Comparison of ENCODE assay signal across 17 cellular contexts in genomic region chr2:238299803-238300202, GRCh38. TPM values are rescaled to one million over a fixed set of nuclear protein-coding genes. Genes with fewer than 3 reads are reported as not detected.
DNase-seq lines count a peak whose midpoint lies in the region; ATAC-seq, FAIRE-seq and TF ChIP-seq lines count a peak whose summit lies in the region.
"Had no signal": no experiment of that assay in that cellular context is flagged by ENCODE, and none has a peak within 500 bp of the region (broad histone marks: within the 10 kb centered on the region; RNA-seq: fewer than 3 reads in every experiment).

No MANE protein-coding gene starts in this region.

- 0 out of 2 replicates have a peak, but pooled peaks have one; percentile 8 for TF ChIP-seq CTCF in 22Rv1 (IDR thresholded peaks at IDR 0.05)

- DNase-seq in NCI-H446 treated with DMSO at 0.1 percent for 48 hours (lab: John Stamatoyannopoulos, UW) (peak; percentile 15), posterior vena cava (ENCODE audit: low spot score) (peak; percentile 31), NCI-H1694 treated with DMSO at 0.1 percent for 48 hours (lab: John Stamatoyannopoulos, UW) (no peak), SHP77 treated with DMSO at 0.1 percent for 48 hours (lab: John Stamatoyannopoulos, UW) (no peak), HK-2 (ENCODE audit: unreplicated experiment) (no peak)
- DNase-seq: activated CD4-positive, alpha-beta T cell treated with anti-CD3 and anti-CD28 coated beads for 1 hour; activated CD8-positive, alpha-beta memory T cell treated with anti-CD3 and anti-CD28 coated beads, Interleukin-2, amount 50 U/mL, for 48 hours; CD4-positive, CD25-positive, alpha-beta regulatory T cell; esophagus squamous epithelium; heart left ventricle; NCI-H1048; NCI-H2171 treated with DMSO at 0.1 percent for 48 hours; T-helper 17 cell had no signal

- no peak for ATAC-seq in HG02678 (IDR thresholded peaks at IDR 0.05; ENCODE audit: unreplicated experiment)
- ATAC-seq: heart left ventricle, T-helper 17 cell had no signal

- FAIRE-seq in islet of Langerhans (lab: Jason Lieb, UNC), result peak; percentile 94
- FAIRE-seq: astrocyte had no signal

- peak overlapping the region; percentile 84 for H3K27ac ChIP-seq in 22Rv1
- H3K27ac ChIP-seq: esophagus squamous epithelium, heart left ventricle had no signal

- intact Hi-C loops in posterior vena cava (cut with DNase I), result no loop called here

RNA-seq across cellular contexts. Expression of gene PER2, which starts 11.4 kb away (rescaled TPM):
- 10 to 100 TPM; 10.1 to 16.8 TPM for total RNA-seq in posterior vena cava

RNA-seq across cellular contexts. Expression of gene TRAF3IP1, which starts 20.5 kb away (rescaled TPM):
- 10 to 100 TPM; 27.1 to 37.2 TPM for total RNA-seq in posterior vena cava

RNA-seq across cellular contexts. Expression of gene HES6, which starts 60.0 kb away (rescaled TPM):
- 1 to 10 TPM; 2.3 to 6.9 TPM for total RNA-seq in posterior vena cava

Comparison
In these comparisons a context has a peak if more than half of its experiments do, and no peak if none do; other contexts are left out.
1. DNase-seq: peak in NCI-H446 treated with DMSO at 0.1 percent for 48 hours (single experiment) and posterior vena cava (single experiment); none in NCI-H1694 treated with DMSO at 0.1 percent for 48 hours (single experiment), SHP77 treated with DMSO at 0.1 percent for 48 hours (single experiment) and HK-2 (single experiment).